15 cellular contexts compared by ENCODE assay signal in the genomic region with DNA sequence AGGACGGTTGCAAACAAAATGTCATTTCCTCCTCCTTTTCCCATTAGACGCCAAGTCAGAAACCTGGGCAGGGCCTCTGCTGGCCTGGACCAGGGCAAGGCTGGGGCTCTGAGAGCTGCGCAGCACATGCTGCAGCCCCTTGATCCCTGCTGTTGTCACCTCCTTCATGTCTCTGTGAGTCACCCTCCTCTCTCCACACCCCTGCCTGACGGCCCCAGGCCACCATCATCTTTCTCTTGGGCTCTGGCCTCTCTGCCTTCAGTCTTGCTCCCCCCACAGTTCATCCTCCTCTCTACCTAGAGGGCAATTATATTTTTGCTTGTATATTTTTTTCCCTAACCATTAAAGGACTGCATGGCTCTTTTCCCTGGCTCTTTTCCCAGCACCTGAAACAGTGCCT. TPM values are rescaled to one million over a fixed set of nuclear protein-coding genes. Genes with fewer than 3 reads are reported as not detected.
DNase-seq lines count a peak whose midpoint lies in the region; ATAC-seq and TF ChIP-seq lines count a peak whose summit lies in the region.
"Had no signal": no experiment of that assay in that cellular context is flagged by ENCODE, and none has a peak within 500 bp of the region (broad histone marks: within the 10 kb centered on the region; RNA-seq: fewer than 3 reads in every experiment).

No MANE protein-coding gene starts in this region.

- H3K27ac Mint-ChIP-seq in endodermal cell = no peak overlapping the region
- H3K27ac Mint-ChIP-seq: B cell; CD4-positive, alpha-beta T cell; H9 had no signal

- H2BK15ac ChIP-seq in neuronal stem cell (ENCODE audit: low read length) = no peak overlapping the region

- H3K4me1 ChIP-seq in endodermal cell (ENCODE audit: control insufficient read depth, insufficient read depth, low read length) (no peaks in the 10 kb centered on the region), neuronal stem cell (ENCODE audit: control insufficient read depth in 2 of 2, insufficient read depth in 1 of 2, low read depth in 1 of 2, low read length in 2 of 2) (peaks cover 0 to 5% of the 10 kb centered on the region in 2 donors)

- no peaks in the 10 kb centered on the region for H3K36me3 Mint-ChIP-seq in endodermal cell (ENCODE audit: low read depth)

- ATAC-seq in HG02970 (IDR thresholded peaks at IDR 0.05; ENCODE audit: low FRiP score, unreplicated experiment) (no peak), GM21367 (IDR thresholded peaks at IDR 0.05; ENCODE audit: unreplicated experiment) (no peak)

- 91 to 92% methylated on average over 4 of the region's 4 CpGs for WGBS in endodermal cell (ENCODE audit: insufficient coverage in 1 of 2, insufficient read length in 1 of 2), 2 experiments
- WGBS in neuronal stem cell (ENCODE audit: extremely low coverage in 2 of 2, insufficient read length in 2 of 2, insufficient replicate concordance in 1 of 2), 2 donors = no CpG with 5 or more reads among the region's 4 CpGs

- H2AK5ac ChIP-seq in neuronal stem cell (ENCODE audit: low read depth, low read length) = no peak overlapping the region

- no peaks in the 10 kb centered on the region for H3K9me3 Mint-ChIP-seq in endodermal cell
- H3K9me3 Mint-ChIP-seq: CD4-positive, alpha-beta T cell; H9 had no signal

- H3K27me3 ChIP-seq in endodermal cell (ENCODE audit: control insufficient read depth, insufficient read depth, low read length, poor library complexity, severe bottlenecking) (peaks cover 57% of the 10 kb centered on the region), neuronal stem cell (ENCODE audit: control insufficient read depth in 3 of 3, insufficient read depth in 3 of 3, low read depth in 1 of 3, low read length in 3 of 3) (no peaks in the 10 kb centered on the region)

- H2AFZ ChIP-seq in neuronal stem cell (ENCODE audit: low read length) = no peak overlapping the region

- no peak overlapping the region for H2BK5ac ChIP-seq in neuronal stem cell (ENCODE audit: low read length)

- H3K18ac ChIP-seq in neuronal stem cell (ENCODE audit: low read length) = peak overlapping the region; percentile 15

- no peak overlapping the region for H3K9ac ChIP-seq in endodermal cell (ENCODE audit: extremely low read depth, low read length, poor library complexity, severe bottlenecking)
- no peak overlapping the region for H3K9ac ChIP-seq in neuronal stem cell (ENCODE audit: low read depth, low read length, poor library complexity)

- no peak overlapping the region for H3K4ac ChIP-seq in neuronal stem cell (ENCODE audit: low read length)

- no peaks in the 10 kb centered on the region for H3K79me1 ChIP-seq in neuronal stem cell (ENCODE audit: low read depth, low read length)

- TF ChIP-seq CTCF in NB4 (IDR thresholded peaks at IDR 0.05; ENCODE audit: low read depth, low read length) (no peak), endodermal cell (conservative IDR thresholded peaks at IDR 0.05) (no peak)

- no peak overlapping the region for H4K8ac ChIP-seq in neuronal stem cell (ENCODE audit: low read depth, low read length)

- H3K36me3 ChIP-seq in endodermal cell (ENCODE audit: control insufficient read depth, insufficient read depth, low read length) (no peaks in the 10 kb centered on the region), neuronal stem cell (replicated peaks in 1 of 2; ENCODE audit: control insufficient read depth in 2 of 2, insufficient read depth in 2 of 2, low read length in 2 of 2) (no peaks in the 10 kb centered on the region)

- TF ChIP-seq POLR2A in NB4 (IDR thresholded peaks at IDR 0.05; ENCODE audit: extremely low read depth, insufficient read length) = no peak

- H3K4me1 Mint-ChIP-seq in endodermal cell = peaks cover 7% of the 10 kb centered on the region

- H3K4me2 ChIP-seq in neuronal stem cell (ENCODE audit: insufficient read depth, low read length, poor library complexity, severe bottlenecking) = no peak overlapping the region

- H3K23ac ChIP-seq in neuronal stem cell (ENCODE audit: low read depth, low read length, poor library complexity) = no peak overlapping the region

- H3K4me3 ChIP-seq in NB4 (ENCODE audit: low read depth, low read length) = no peak overlapping the region
- no peak overlapping the region for H3K4me3 ChIP-seq in endodermal cell (ENCODE audit: low read length)
- no peak overlapping the region for H3K4me3 ChIP-seq in neuronal stem cell (ENCODE audit: low read length in 2 of 2)

- H2BK120ac ChIP-seq in neuronal stem cell (ENCODE audit: low read depth, low read length) = no peak overlapping the region

- DNase-seq in EL (peak; percentile 6), NB4 (ENCODE audit: low read depth) (peak; percentile 19), endodermal cell (peak; percentile 46), neuronal stem cell (ENCODE audit: low spot score) (no peak), epidermal melanocyte (ENCODE audit: insufficient read length, low spot score) (no peak)
- DNase-seq: C1 segment of cervical spinal cord; Calu3; CD4-positive, alpha-beta T cell; DMS 273 treated with DMSO at 0.1 percent for 48 hours; GDM1; GOT3; H9 had no signal

- no peak overlapping the region for H3K4me3 Mint-ChIP-seq in endodermal cell
- H3K4me3 Mint-ChIP-seq: B cell; CD4-positive, alpha-beta T cell; H9 had no signal

- no peak overlapping the region for H3K27ac ChIP-seq in endodermal cell (ENCODE audit: low read depth, low read length)
- no peak overlapping the region for H3K27ac ChIP-seq in neuronal stem cell (replicated peaks; ENCODE audit: low read length)

- H3K14ac ChIP-seq in neuronal stem cell (ENCODE audit: low read length) = peak overlapping the region; percentile 79

- peaks cover 55% of the 10 kb centered on the region for H3K27me3 Mint-ChIP-seq in endodermal cell (ENCODE audit: insufficient read depth)
- H3K27me3 Mint-ChIP-seq: B cell; CD4-positive, alpha-beta T cell had no signal

- no peak overlapping the region for H4K91ac ChIP-seq in neuronal stem cell (ENCODE audit: low read depth, low read length, poor library complexity)

- H3K9me3 ChIP-seq in endodermal cell (ENCODE audit: control insufficient read depth, low read length) (no peaks in the 10 kb centered on the region), neuronal stem cell (replicated peaks in 1 of 2; ENCODE audit: control insufficient read depth in 2 of 2, insufficient read depth in 1 of 2, low read depth in 1 of 2, low read length in 2 of 2) (no peaks in the 10 kb centered on the region)

- H2BK12ac ChIP-seq in neuronal stem cell (ENCODE audit: low read length) = no peak overlapping the region

RNA-seq across cellular contexts. Expression of a gene that starts 10.0 kb away (rescaled TPM):
- total RNA-seq in endodermal cell = under 1 TPM; 0.79 to 0.91 TPM
- 0.64 TPM for polyA plus RNA-seq in endodermal cell (2013, experiment 1 of 2)
- polyA plus RNA-seq in endodermal cell (2013, experiment 2 of 2) = 0.29 TPM
- polyA plus RNA-seq in neuronal stem cell (2013, experiment 1 of 2) = 0.20 TPM
- polyA plus RNA-seq in neuronal stem cell (2013, experiment 2 of 2) = 0.08 TPM

Comparison
In these comparisons a context has a peak if more than half of its experiments do, and no peak if none do; other contexts are left out.
1. DNase-seq: peak in EL (single experiment), NB4 (single experiment) and endodermal cell (single experiment); none in neuronal stem cell (single experiment) and epidermal melanocyte (single experiment).